Comparison of ENCODE assay signal across 9 cellular contexts in genomic region chr1:43858324-43858723, GRCh38.
DNase-seq lines count a peak whose midpoint lies in the region; ATAC-seq and TF ChIP-seq lines count a peak whose summit lies in the region.
"Had no signal": no experiment of that assay in that cellular context is flagged by ENCODE, and none has a peak within 500 bp of the region (broad histone marks: within the 10 kb centered on the region; RNA-seq: fewer than 3 reads in every experiment).

No MANE protein-coding gene starts in this region.

- H3K27ac ChIP-seq in AG04450 (ENCODE audit: low read depth, low read length), result peak overlapping the region; percentile 39
- no peak overlapping the region for H3K27ac ChIP-seq in brain microvascular endothelial cell
- no peak overlapping the region for H3K27ac ChIP-seq in CD8-positive, alpha-beta memory T cell (ENCODE audit: low read depth, low read length)

- H3K4me3 ChIP-seq in AG04450 (ENCODE audit: low read depth, low read length), result no peak overlapping the region
- H3K4me3 ChIP-seq in brain microvascular endothelial cell (ENCODE audit: low read depth, low read length), result no peak overlapping the region
- H3K4me3 ChIP-seq in CD8-positive, alpha-beta memory T cell (ENCODE audit: low read length), result no peak overlapping the region

- H3K36me3 Mint-ChIP-seq in CD8-positive, alpha-beta memory T cell, result peaks cover 4 to 44% (median 15%) of the 10 kb centered on the region in 3 donors
- no peaks in the 10 kb centered on the region for H3K36me3 Mint-ChIP-seq in effector memory CD8-positive, alpha-beta T cell (ENCODE audit: insufficient read depth)

- H3K27me3 ChIP-seq in AG04450 (ENCODE audit: control insufficient read depth, insufficient read depth, low read length), result no peaks in the 10 kb centered on the region
- H3K27me3 ChIP-seq in brain microvascular endothelial cell (replicated peaks), result no peaks in the 10 kb centered on the region
- no peaks in the 10 kb centered on the region for H3K27me3 ChIP-seq in CD8-positive, alpha-beta memory T cell (ENCODE audit: insufficient read depth, low read length, poor library complexity, severe bottlenecking)

- DNase-seq in AG04450 (ENCODE audit: low read depth, low spot score) (peak; percentile 96), brain microvascular endothelial cell (peak; percentile 99), left lobe of liver (ENCODE audit: low spot score) (no peak), retina (no peak)
- DNase-seq in CD8-positive, alpha-beta memory T cell, result no peak
- DNase-seq in effector memory CD8-positive, alpha-beta T cell, result no peak

- peak overlapping the region in 1 of 8 donors; percentile 17 for H3K27ac Mint-ChIP-seq in CD8-positive, alpha-beta memory T cell
- no peak overlapping the region for H3K27ac Mint-ChIP-seq in effector memory CD8-positive, alpha-beta T cell
- H3K27ac Mint-ChIP-seq: IgD-negative memory B cell had no signal

- H3K27me3 Mint-ChIP-seq in CD8-positive, alpha-beta memory T cell, result no peaks in the 10 kb centered on the region
- H3K27me3 Mint-ChIP-seq in effector memory CD8-positive, alpha-beta T cell, result no peaks in the 10 kb centered on the region
- H3K27me3 Mint-ChIP-seq: IgD-negative memory B cell had no signal

- POLR2A ChIA-PET in AG04450 (lab: Yijun Ruan, JAX), result interaction anchor here (0.7 to 1.3 kb wide), 4 partner anchors 10 to 76 kb away, joined by 3 to 6 read pairs (median 4); no protein-coding TSS in a partner anchor
- POLR2A ChIA-PET in CD8-positive, alpha-beta memory T cell (lab: Charles Lee), result no interaction called here

- no peaks in the 10 kb centered on the region for H3K9me3 ChIP-seq in AG04450 (ENCODE audit: control insufficient read depth, insufficient read depth, low read length)
- H3K9me3 ChIP-seq in CD8-positive, alpha-beta memory T cell (ENCODE audit: low read length), result no peaks in the 10 kb centered on the region

- TF ChIP-seq RAD21 in Ishikawa (IDR thresholded peaks at IDR 0.05; ENCODE audit: low read depth), result no peak

- no peaks in the 10 kb centered on the region for H3K9me3 Mint-ChIP-seq in CD8-positive, alpha-beta memory T cell
- no peaks in the 10 kb centered on the region for H3K9me3 Mint-ChIP-seq in effector memory CD8-positive, alpha-beta T cell
- H3K9me3 Mint-ChIP-seq: IgD-negative memory B cell had no signal

- TF ChIP-seq CTCF in AG04450 (IDR thresholded peaks at IDR 0.05; ENCODE audit: low read depth, low read length) (no peak), brain microvascular endothelial cell (IDR thresholded peaks at IDR 0.05; ENCODE audit: low read depth, low read length, missing control alignments) (no peak)

- H3K36me3 ChIP-seq in brain microvascular endothelial cell (replicated peaks), result no peaks in the 10 kb centered on the region
- H3K36me3 ChIP-seq in CD8-positive, alpha-beta memory T cell (ENCODE audit: insufficient read depth, low read length), result no peaks in the 10 kb centered on the region

- no peak overlapping the region for H3K4me3 Mint-ChIP-seq in CD8-positive, alpha-beta memory T cell
- no peak overlapping the region for H3K4me3 Mint-ChIP-seq in effector memory CD8-positive, alpha-beta T cell
- H3K4me3 Mint-ChIP-seq: IgD-negative memory B cell had no signal

- ATAC-seq in left lobe of liver, result peak; percentile 39
- no peak for ATAC-seq in effector memory CD8-positive, alpha-beta T cell (replicated peaks)
- no peak for ATAC-seq in GM18870 (IDR thresholded peaks at IDR 0.05; ENCODE audit: unreplicated experiment)

- CTCF ChIA-PET in AG04450 (lab: Charles Lee), result interaction anchor here (1.6 to 2.0 kb wide), 2 partner anchors 76 to 95 kb away, joined by 6 to 10 read pairs; no protein-coding TSS in a partner anchor
- CTCF ChIA-PET in CD8-positive, alpha-beta memory T cell (lab: Charles Lee), result no interaction called here

- H3K4me1 ChIP-seq in CD8-positive, alpha-beta memory T cell (ENCODE audit: insufficient read depth, low read length), result no peaks in the 10 kb centered on the region

- TF ChIP-seq EP300 in Ishikawa (IDR thresholded peaks at IDR 0.05; ENCODE audit: borderline replicate concordance), result no peak; the same call in 1 of the 2 replicates

- peaks cover 12 to 15% (median 12%) of the 10 kb centered on the region in 3 donors for H3K4me1 Mint-ChIP-seq in CD8-positive, alpha-beta memory T cell
- H3K4me1 Mint-ChIP-seq in effector memory CD8-positive, alpha-beta T cell (ENCODE audit: low read depth in 2 of 2), result peaks cover 14 to 18% of the 10 kb centered on the region in 2 donors

- in situ Hi-C loops in brain microvascular endothelial cell (cut with HindIII; ENCODE audit: low pct_ligation_motif_present, low sequenced_read_pairs), result no loop called here

TF ChIP-seq in Ishikawa, 13 proteins besides CTCF, POLR2A, EP300 and RAD21:
- no peak for TF ChIP-seq ZBTB7A (IDR thresholded peaks at IDR 0.05; ENCODE audit: low read depth)
- no peak for TF ChIP-seq CREB1 (IDR thresholded peaks at IDR 0.05; ENCODE audit: low read depth)
- TF ChIP-seq CEBPB (IDR thresholded peaks at IDR 0.05), result no peak
- TF ChIP-seq MAX (IDR thresholded peaks at IDR 0.05), result peak; percentile 73
- TF ChIP-seq REST (IDR thresholded peaks at IDR 0.05; ENCODE audit: low read depth), result no peak
- no peak for TF ChIP-seq USF1 (IDR thresholded peaks at IDR 0.05)
- peak; percentile 78 for TF ChIP-seq TEAD4 (IDR thresholded peaks at IDR 0.05)
- peak; percentile 52 for TF ChIP-seq NFIC (IDR thresholded peaks at IDR 0.05)
- no peak for TF ChIP-seq FOXM1 (IDR thresholded peaks at IDR 0.05; ENCODE audit: borderline replicate concordance, low read depth)
- TF ChIP-seq TCF12 (IDR thresholded peaks at IDR 0.05; ENCODE audit: low read depth), result no peak
- no peak for TF ChIP-seq EGR1 (IDR thresholded peaks at IDR 0.05)

Comparison
In these comparisons a context has a peak if more than half of its experiments do, and no peak if none do; other contexts are left out.
1. DNase-seq: peak in AG04450 (single experiment) and brain microvascular endothelial cell (single experiment); none in left lobe of liver (single experiment), CD8-positive, alpha-beta memory T cell (0 of 5), effector memory CD8-positive, alpha-beta T cell (0 of 3) and retina (single experiment).